ENCODE assay signal across 15 cellular contexts in the genomic region with DNA sequence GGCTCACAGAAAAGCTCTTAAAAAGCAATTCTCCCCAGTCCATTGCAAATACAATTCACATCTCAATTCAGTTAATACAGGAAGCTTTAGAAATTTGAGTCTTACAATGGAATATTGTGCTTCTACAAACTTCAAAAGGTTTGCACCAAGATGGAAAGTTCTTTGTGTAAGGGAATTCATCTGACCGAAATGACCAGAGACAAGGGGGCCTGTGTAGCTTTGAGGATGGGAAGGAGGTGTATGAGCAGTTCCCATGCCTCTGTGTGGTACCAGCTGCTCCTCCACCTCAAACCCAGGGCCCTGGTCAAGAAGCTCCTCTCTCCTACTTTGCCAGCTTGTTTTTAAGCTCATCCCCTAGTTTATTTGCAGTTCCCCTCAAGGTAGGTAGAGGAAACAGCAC.
DNase-seq lines count a peak whose midpoint lies in the region; ATAC-seq and TF ChIP-seq lines count a peak whose summit lies in the region.
"Had no signal": no experiment of that assay in that cellular context is flagged by ENCODE, and none has a peak within 500 bp of the region (broad histone marks: within the 10 kb centered on the region; RNA-seq: fewer than 3 reads in every experiment).

No MANE protein-coding gene starts in this region.

- WGBS in endodermal cell (ENCODE audit: insufficient coverage in 1 of 2, insufficient read length in 1 of 2), 2 experiments: 84% methylated on average over 1 of the region's 1 CpG; no CpG with 5 or more reads in 1 of the 2 experiments

- TF ChIP-seq CTCF in endodermal cell (conservative IDR thresholded peaks at IDR 0.05): no peak
- no peak for TF ChIP-seq CTCF in neural progenitor cell (IDR thresholded peaks at IDR 0.05)

- DNase-seq in LHCN-M2 (ENCODE audit: low read depth) (peak; percentile 38), endodermal cell (no peak), neural progenitor cell (ENCODE audit: low spot score) (no peak), head of caudate nucleus (no peak), NCI-H1694 treated with DMSO at 0.1 percent for 48 hours (lab: John Stamatoyannopoulos, UW) (no peak), glomerular visceral epithelial cell (ENCODE audit: extremely low spot score) (no peak)
- DNase-seq: NCI-H1048, NCI-H1694, NCI-H446, PC-9 had no signal

- H2AFZ ChIP-seq in neural progenitor cell (replicated peaks): peak overlapping the region; percentile 22
- H2AFZ ChIP-seq: PC-9 had no signal

- peak overlapping the region in 4 of 11 experiments; percentile 31 to 66 (median 44); a peak in 5 of 22 replicates for H3K27ac ChIP-seq in BLaER1 treated with 17β-estradiol and CSF1 and Interleukin-3, amounts not matched to agents 10 nM and 100 nM
- H3K27ac ChIP-seq in endodermal cell (ENCODE audit: low read depth, low read length) (no peak overlapping the region), neural progenitor cell (no peak overlapping the region)
- H3K27ac ChIP-seq: PC-9 had no signal

- no peak overlapping the region for H3K4me3 ChIP-seq in BLaER1 treated with 17β-estradiol and CSF1 and Interleukin-3, amounts not matched to agents 10 nM and 100 nM
- no peak overlapping the region for H3K4me3 ChIP-seq in endodermal cell (ENCODE audit: low read length)
- H3K4me3 ChIP-seq in neural progenitor cell: no peak overlapping the region
- H3K4me3 ChIP-seq: GM12878, PC-9 had no signal

- no peaks in the 10 kb centered on the region for H3K27me3 Mint-ChIP-seq in endodermal cell (ENCODE audit: insufficient read depth)
- H3K27me3 Mint-ChIP-seq in neural progenitor cell (ENCODE audit: insufficient read depth, low read depth): no peaks in the 10 kb centered on the region

- H3K4me3 Mint-ChIP-seq in endodermal cell (no peak overlapping the region), neural progenitor cell (no peak overlapping the region)

- H3K27ac Mint-ChIP-seq in endodermal cell: peak overlapping the region; percentile 53
- no peak overlapping the region for H3K27ac Mint-ChIP-seq in neural progenitor cell

- no peak for ATAC-seq in GM19397 (IDR thresholded peaks at IDR 0.05; ENCODE audit: unreplicated experiment)
- ATAC-seq: HCT116 had no signal

- intact Hi-C loops in head of caudate nucleus (cut with DNase I): no loop called here

- H3K36me3 ChIP-seq in BLaER1 treated with 17β-estradiol and CSF1 and Interleukin-3, amounts not matched to agents 10 nM and 100 nM: no peaks in the 10 kb centered on the region
- H3K36me3 ChIP-seq in endodermal cell (ENCODE audit: control insufficient read depth, insufficient read depth, low read length) (no peaks in the 10 kb centered on the region), neural progenitor cell (no peaks in the 10 kb centered on the region)

- H3K36me3 Mint-ChIP-seq in endodermal cell (ENCODE audit: low read depth) (no peaks in the 10 kb centered on the region), neural progenitor cell (no peaks in the 10 kb centered on the region)
- H3K36me3 Mint-ChIP-seq: CD14-positive monocyte had no signal

- no peaks in the 10 kb centered on the region for H3K79me2 ChIP-seq in neural progenitor cell (ENCODE audit: low read depth)

- H4K20me1 ChIP-seq in BLaER1 treated with 17β-estradiol and CSF1 and Interleukin-3, amounts not matched to agents 10 nM and 100 nM: no peaks in the 10 kb centered on the region
- no peaks in the 10 kb centered on the region for H4K20me1 ChIP-seq in neural progenitor cell (ENCODE audit: low read depth)

- H3F3A ChIP-seq in neural progenitor cell (ENCODE audit: low read depth): no peaks in the 10 kb centered on the region

- peaks cover 9% of the 10 kb centered on the region for H3K9me3 Mint-ChIP-seq in endodermal cell
- peaks cover under 1% of the 10 kb centered on the region for H3K9me3 Mint-ChIP-seq in neural progenitor cell

- H3K4me2 ChIP-seq in BLaER1 treated with 17β-estradiol and CSF1 and Interleukin-3, amounts not matched to agents 10 nM and 100 nM: peak overlapping the region in 6 of 11 experiments; percentile 16 to 80 (median 43); a peak in 10 of 22 replicates
- no peak overlapping the region for H3K4me2 ChIP-seq in neural progenitor cell
- H3K4me2 ChIP-seq: PC-9 had no signal

- H3K4me1 Mint-ChIP-seq in endodermal cell (peaks cover 43% of the 10 kb centered on the region), neural progenitor cell (peaks cover 17% of the 10 kb centered on the region)

- no peaks in the 10 kb centered on the region for H3K9me3 ChIP-seq in BLaER1 treated with 17β-estradiol and CSF1 and Interleukin-3, amounts not matched to agents 10 nM and 100 nM (replicated peaks in 1 of 11)
- H3K9me3 ChIP-seq in endodermal cell (ENCODE audit: control insufficient read depth, low read length) (peaks cover 13% of the 10 kb centered on the region), neural progenitor cell (ENCODE audit: low read depth) (no peaks in the 10 kb centered on the region)

- no peak overlapping the region; a peak in 1 of 22 replicates for H3K9ac ChIP-seq in BLaER1 treated with 17β-estradiol and CSF1 and Interleukin-3, amounts not matched to agents 10 nM and 100 nM
- no peak overlapping the region for H3K9ac ChIP-seq in endodermal cell (ENCODE audit: extremely low read depth, low read length, poor library complexity, severe bottlenecking)
- no peak overlapping the region for H3K9ac ChIP-seq in neural progenitor cell

- H3K4me1 ChIP-seq in BLaER1 treated with 17β-estradiol and CSF1 and Interleukin-3, amounts not matched to agents 10 nM and 100 nM: peaks cover 10 to 28% (median 18%) of the 10 kb centered on the region in 10 experiments; a peak in 18 of 20 replicates
- peaks cover 23% of the 10 kb centered on the region for H3K4me1 ChIP-seq in endodermal cell (ENCODE audit: control insufficient read depth, insufficient read depth, low read length)
- H3K4me1 ChIP-seq in neural progenitor cell: peaks cover 17% of the 10 kb centered on the region

- no peaks in the 10 kb centered on the region for H3K27me3 ChIP-seq in BLaER1 treated with 17β-estradiol and CSF1 and Interleukin-3, amounts not matched to agents 10 nM and 100 nM
- H3K27me3 ChIP-seq in endodermal cell (ENCODE audit: control insufficient read depth, insufficient read depth, low read length, poor library complexity, severe bottlenecking) (no peaks in the 10 kb centered on the region), neural progenitor cell (no peaks in the 10 kb centered on the region)
